ENCODE assay signal across 8 cellular contexts in the genomic region with DNA sequence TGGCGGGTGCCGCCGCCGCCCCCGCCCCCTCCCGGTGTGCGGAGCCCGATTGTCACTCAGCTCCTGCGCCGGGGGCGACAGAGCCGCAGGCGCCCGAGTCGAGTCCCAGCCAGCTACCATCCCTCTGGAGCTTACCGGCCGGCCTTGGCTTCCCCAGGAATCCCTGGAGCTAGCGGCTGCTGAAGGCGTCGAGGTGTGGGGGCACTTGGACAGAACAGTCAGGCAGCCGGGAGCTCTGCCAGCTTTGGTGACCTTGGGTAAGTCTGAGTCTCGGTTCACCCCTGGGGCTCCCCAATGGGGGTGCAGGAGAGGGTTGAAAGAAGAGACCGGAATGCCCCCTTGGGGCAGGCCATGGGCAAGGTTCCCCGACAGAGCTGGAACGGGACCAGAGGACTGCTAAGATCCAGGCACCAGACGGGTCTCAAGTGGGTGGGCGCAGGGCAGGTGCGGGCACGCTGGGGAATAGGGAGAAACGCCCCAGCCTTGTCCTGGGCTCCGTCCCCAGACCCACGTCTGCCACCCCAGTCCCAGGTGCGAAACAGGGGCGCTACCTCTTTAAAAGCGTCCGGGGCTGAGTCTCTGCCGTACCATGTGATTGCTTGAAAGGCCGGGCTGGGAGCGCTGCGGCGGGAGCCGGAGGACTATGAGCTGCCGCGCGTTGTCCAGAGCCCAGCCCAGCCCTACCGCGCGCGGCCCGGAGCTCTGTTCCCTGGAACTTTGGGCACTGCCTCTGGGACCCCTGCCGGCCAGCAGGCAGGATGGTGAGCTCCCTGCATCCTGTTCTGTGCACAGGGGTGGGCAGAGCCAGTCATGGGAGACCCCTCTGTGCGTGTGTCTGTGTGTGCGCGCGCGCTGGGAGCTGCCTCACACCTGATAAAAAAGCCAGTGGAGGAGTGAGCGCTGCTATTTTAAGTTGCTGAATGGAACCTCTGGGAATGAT.
DNase-seq lines count a peak whose midpoint lies in the region; ATAC-seq and TF ChIP-seq lines count a peak whose summit lies in the region.

A gene (plus strand): TSS at position 55 of the 940 bp plus-strand sequence. CDS start 1,116 bp downstream, outside the sequence.

- H3K4me3 ChIP-seq in astrocyte of the spinal cord (ENCODE audit: low read depth, low read length) (peak within 1 kb of the TSS; percentile 32), iPS-15b (ENCODE audit: low read depth, low read length) (peak within 1 kb of the TSS; percentile 82), retinal pigment epithelial cell (ENCODE audit: low read length) (peak within 1 kb of the TSS; percentile 55)

- no peaks in the 10 kb centered on the region for H3K36me3 ChIP-seq in iPS-15b (ENCODE audit: control insufficient read depth, insufficient read depth, low read length)

- H3K4me1 ChIP-seq in iPS-15b (ENCODE audit: control insufficient read depth, insufficient read depth, low read length), result peaks cover 18% of the 10 kb centered on the region

- H3K9me3 ChIP-seq in iPS-15b (ENCODE audit: control insufficient read depth, insufficient read depth, low read length), result no peaks in the 10 kb centered on the region

- peak within 1 kb of the TSS; percentile 20 for H3K9ac ChIP-seq in iPS-15b (ENCODE audit: low read depth, low read length)

- TF ChIP-seq CTCF in astrocyte of the spinal cord (IDR thresholded peaks at IDR 0.05; ENCODE audit: low read depth, low read length) (no peak), retinal pigment epithelial cell (conservative IDR thresholded peaks at IDR 0.05; ENCODE audit: low read depth, low read length) (peak; percentile 25)

- in situ Hi-C loops in astrocyte of the spinal cord (cut with HindIII; ENCODE audit: low sequenced_read_pairs), result no loop called here

- DNase-seq in DMS79 treated with DMSO at 0.1 percent for 48 hours (lab: John Stamatoyannopoulos, UW), result peak; percentile 49
- no peak for DNase-seq in DMS79 (lab: John Stamatoyannopoulos, UW)
- DNase-seq in NCI-H146 treated with DMSO at 0.1 percent for 48 hours (lab: John Stamatoyannopoulos, UW; ENCODE audit: unreplicated experiment), result peak; percentile 23
- DNase-seq in astrocyte of the spinal cord (ENCODE audit: low read depth, low spot score), result peak; percentile 37
- no peak for DNase-seq in retinal pigment epithelial cell (ENCODE audit: low read depth)

- H3K27me3 ChIP-seq in iPS-15b (ENCODE audit: control insufficient read depth, insufficient read depth, low read length), result peaks cover 52% of the 10 kb centered on the region

- ATAC-seq in GM19455 (IDR thresholded peaks at IDR 0.05; ENCODE audit: unreplicated experiment) (no peak), HG03565 (IDR thresholded peaks at IDR 0.05; ENCODE audit: unreplicated experiment) (no peak)

Comparison
In these comparisons a context has a peak if more than half of its experiments do, and no peak if none do; other contexts are left out.
1. DNase-seq: peak in DMS79 treated with DMSO at 0.1 percent for 48 hours (single experiment), NCI-H146 treated with DMSO at 0.1 percent for 48 hours (single experiment) and astrocyte of the spinal cord (single experiment); none in DMS79 (single experiment) and retinal pigment epithelial cell (single experiment).
2. H3K4me3 ChIP-seq: peak in every context shown above with its lines; median percentile 82 in iPS-15b; 55 in retinal pigment epithelial cell; 32 in astrocyte of the spinal cord.